Comparison of ENCODE assay signal across 2 cellular contexts in the genomic region with DNA sequence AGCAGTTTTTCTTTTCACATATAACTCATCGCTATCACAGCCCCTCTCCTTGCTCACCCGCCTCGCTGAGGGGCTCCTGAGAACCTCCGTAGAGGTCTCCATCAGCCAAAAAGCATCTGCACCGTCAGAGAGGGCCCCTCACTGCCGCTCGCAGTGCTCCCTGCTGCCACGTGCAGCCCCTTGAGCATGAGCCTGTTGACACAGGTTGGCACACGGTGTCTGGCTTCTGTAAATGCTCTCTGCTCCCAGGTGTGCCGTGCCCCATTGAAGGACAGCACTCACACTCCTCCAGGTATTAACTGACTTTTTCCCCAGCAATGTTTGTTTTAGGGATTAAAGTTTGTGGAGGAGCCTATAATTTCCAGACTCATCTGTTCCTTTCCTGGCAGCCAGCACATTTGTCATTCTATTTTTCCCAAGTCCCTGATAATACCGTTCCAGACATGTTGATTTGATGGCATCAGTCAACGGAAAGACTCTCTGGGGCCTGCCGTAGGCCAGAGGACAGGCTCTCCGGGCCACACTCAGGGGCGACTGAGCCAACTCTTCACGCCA.
TF ChIP-seq lines count a peak whose summit lies in the region.

No MANE protein-coding gene starts in this region.

TF ChIP-seq in GM23338, 12 proteins besides CTCF, POLR2A, EP300 and RAD21 (continued from another document):
- TF ChIP-seq EZH2phosphoT487 (IDR thresholded peaks at IDR 0.05; ENCODE audit: unreplicated experiment): no peak
- TF ChIP-seq, protein P1, sequence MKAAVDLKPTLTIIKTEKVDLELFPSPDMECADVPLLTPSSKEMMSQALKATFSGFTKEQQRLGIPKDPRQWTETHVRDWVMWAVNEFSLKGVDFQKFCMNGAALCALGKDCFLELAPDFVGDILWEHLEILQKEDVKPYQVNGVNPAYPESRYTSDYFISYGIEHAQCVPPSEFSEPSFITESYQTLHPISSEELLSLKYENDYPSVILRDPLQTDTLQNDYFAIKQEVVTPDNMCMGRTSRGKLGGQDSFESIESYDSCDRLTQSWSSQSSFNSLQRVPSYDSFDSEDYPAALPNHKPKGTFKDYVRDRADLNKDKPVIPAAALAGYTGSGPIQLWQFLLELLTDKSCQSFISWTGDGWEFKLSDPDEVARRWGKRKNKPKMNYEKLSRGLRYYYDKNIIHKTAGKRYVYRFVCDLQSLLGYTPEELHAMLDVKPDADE (IDR thresholded peaks at IDR 0.05): no peak
- no peak for TF ChIP-seq NANOG (IDR thresholded peaks at IDR 0.05; ENCODE audit: borderline replicate concordance)
- TF ChIP-seq ZNF114 (CRISPR knock-in tag; IDR thresholded peaks at IDR 0.05): no peak
- TF ChIP-seq, protein P2, sequence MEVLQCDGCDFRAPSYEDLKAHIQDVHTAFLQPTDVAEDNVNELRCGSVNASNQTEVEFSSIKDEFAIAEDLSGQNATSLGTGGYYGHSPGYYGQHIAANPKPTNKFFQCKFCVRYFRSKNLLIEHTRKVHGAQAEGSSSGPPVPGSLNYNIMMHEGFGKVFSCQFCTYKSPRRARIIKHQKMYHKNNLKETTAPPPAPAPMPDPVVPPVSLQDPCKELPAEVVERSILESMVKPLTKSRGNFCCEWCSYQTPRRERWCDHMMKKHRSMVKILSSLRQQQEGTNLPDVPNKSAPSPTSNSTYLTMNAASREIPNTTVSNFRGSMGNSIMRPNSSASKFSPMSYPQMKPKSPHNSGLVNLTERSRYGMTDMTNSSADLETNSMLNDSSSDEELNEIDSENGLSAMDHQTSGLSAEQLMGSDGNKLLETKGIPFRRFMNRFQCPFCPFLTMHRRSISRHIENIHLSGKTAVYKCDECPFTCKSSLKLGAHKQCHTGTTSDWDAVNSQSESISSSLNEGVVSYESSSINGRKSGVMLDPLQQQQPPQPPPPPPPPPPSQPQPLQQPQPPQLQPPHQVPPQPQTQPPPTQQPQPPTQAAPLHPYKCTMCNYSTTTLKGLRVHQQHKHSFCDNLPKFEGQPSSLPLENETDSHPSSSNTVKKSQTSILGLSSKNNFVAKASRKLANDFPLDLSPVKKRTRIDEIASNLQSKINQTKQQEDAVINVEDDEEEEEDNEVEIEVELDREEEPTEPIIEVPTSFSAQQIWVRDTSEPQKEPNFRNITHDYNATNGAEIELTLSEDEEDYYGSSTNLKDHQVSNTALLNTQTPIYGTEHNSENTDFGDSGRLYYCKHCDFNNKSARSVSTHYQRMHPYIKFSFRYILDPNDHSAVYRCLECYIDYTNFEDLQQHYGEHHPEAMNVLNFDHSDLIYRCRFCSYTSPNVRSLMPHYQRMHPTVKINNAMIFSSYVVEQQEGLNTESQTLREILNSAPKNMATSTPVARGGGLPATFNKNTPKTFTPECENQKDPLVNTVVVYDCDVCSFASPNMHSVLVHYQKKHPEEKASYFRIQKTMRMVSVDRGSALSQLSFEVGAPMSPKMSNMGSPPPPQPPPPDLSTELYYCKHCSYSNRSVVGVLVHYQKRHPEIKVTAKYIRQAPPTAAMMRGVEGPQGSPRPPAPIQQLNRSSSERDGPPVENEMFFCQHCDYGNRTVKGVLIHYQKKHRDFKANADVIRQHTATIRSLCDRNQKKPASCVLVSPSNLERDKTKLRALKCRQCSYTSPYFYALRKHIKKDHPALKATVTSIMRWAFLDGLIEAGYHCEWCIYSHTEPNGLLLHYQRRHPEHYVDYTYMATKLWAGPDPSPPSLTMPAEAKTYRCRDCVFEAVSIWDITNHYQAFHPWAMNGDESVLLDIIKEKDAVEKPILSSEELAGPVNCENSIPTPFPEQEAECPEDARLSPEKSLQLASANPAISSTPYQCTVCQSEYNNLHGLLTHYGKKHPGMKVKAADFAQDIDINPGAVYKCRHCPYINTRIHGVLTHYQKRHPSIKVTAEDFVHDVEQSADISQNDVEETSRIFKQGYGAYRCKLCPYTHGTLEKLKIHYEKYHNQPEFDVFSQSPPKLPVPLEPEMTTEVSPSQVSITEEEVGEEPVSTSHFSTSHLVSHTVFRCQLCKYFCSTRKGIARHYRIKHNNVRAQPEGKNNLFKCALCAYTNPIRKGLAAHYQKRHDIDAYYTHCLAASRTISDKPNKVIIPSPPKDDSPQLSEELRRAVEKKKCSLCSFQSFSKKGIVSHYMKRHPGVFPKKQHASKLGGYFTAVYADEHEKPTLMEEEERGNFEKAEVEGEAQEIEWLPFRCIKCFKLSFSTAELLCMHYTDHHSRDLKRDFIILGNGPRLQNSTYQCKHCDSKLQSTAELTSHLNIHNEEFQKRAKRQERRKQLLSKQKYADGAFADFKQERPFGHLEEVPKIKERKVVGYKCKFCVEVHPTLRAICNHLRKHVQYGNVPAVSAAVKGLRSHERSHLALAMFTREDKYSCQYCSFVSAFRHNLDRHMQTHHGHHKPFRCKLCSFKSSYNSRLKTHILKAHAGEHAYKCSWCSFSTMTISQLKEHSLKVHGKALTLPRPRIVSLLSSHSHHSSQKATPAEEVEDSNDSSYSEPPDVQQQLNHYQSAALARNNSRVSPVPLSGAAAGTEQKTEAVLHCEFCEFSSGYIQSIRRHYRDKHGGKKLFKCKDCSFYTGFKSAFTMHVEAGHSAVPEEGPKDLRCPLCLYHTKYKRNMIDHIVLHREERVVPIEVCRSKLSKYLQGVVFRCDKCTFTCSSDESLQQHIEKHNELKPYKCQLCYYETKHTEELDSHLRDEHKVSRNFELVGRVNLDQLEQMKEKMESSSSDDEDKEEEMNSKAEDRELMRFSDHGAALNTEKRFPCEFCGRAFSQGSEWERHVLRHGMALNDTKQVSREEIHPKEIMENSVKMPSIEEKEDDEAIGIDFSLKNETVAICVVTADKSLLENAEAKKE (CRISPR knock-in tag; IDR thresholded peaks at IDR 0.05): no peak
- no peak for TF ChIP-seq JUNB (IDR thresholded peaks at IDR 0.05; ENCODE audit: unreplicated experiment)
- no peak for TF ChIP-seq EZH2 (IDR thresholded peaks at IDR 0.05; ENCODE audit: low read depth, unreplicated experiment)
- TF ChIP-seq, protein P3, sequence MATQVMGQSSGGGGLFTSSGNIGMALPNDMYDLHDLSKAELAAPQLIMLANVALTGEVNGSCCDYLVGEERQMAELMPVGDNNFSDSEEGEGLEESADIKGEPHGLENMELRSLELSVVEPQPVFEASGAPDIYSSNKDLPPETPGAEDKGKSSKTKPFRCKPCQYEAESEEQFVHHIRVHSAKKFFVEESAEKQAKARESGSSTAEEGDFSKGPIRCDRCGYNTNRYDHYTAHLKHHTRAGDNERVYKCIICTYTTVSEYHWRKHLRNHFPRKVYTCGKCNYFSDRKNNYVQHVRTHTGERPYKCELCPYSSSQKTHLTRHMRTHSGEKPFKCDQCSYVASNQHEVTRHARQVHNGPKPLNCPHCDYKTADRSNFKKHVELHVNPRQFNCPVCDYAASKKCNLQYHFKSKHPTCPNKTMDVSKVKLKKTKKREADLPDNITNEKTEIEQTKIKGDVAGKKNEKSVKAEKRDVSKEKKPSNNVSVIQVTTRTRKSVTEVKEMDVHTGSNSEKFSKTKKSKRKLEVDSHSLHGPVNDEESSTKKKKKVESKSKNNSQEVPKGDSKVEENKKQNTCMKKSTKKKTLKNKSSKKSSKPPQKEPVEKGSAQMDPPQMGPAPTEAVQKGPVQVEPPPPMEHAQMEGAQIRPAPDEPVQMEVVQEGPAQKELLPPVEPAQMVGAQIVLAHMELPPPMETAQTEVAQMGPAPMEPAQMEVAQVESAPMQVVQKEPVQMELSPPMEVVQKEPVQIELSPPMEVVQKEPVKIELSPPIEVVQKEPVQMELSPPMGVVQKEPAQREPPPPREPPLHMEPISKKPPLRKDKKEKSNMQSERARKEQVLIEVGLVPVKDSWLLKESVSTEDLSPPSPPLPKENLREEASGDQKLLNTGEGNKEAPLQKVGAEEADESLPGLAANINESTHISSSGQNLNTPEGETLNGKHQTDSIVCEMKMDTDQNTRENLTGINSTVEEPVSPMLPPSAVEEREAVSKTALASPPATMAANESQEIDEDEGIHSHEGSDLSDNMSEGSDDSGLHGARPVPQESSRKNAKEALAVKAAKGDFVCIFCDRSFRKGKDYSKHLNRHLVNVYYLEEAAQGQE (IDR thresholded peaks at IDR 0.05; ENCODE audit: unreplicated experiment): no peak

TF ChIP-seq in SK-N-SH, 30 proteins besides CTCF, POLR2A, EP300 and RAD21 (continued from another document):
- TF ChIP-seq USF1 (IDR thresholded peaks at IDR 0.05; ENCODE audit: borderline replicate concordance, low read depth): no peak
- no peak for TF ChIP-seq NRF1 (IDR thresholded peaks at IDR 0.05; ENCODE audit: low read depth, low read length)
- TF ChIP-seq, protein P3 (IDR thresholded peaks at IDR 0.05; ENCODE audit: low read depth, low read length): no peak
- TF ChIP-seq GATA2 (CRISPR knock-in tag; IDR thresholded peaks at IDR 0.05): no peak
- no peak for TF ChIP-seq ELF1 (IDR thresholded peaks at IDR 0.05)
- no peak for TF ChIP-seq SIN3A (IDR thresholded peaks at IDR 0.05; ENCODE audit: borderline replicate concordance, low read depth, low read length)
